8 cellular contexts compared by ENCODE assay signal in genomic region chr19:18589380-18590272, GRCh38. TPM values are rescaled to one million over a fixed set of nuclear protein-coding genes. Genes with fewer than 3 reads are reported as not detected.
DNase-seq lines count a peak whose midpoint lies in the region; ATAC-seq and TF ChIP-seq lines count a peak whose summit lies in the region.

No MANE protein-coding gene starts in this region.

- H3K4me3 ChIP-seq in AG04450 (ENCODE audit: low read depth, low read length) (peak overlapping the region; percentile 82), epithelial cell of esophagus (ENCODE audit: low read length) (peak overlapping the region; percentile 71), mucosa of descending colon (peak overlapping the region; percentile 70), stomach (peak overlapping the region; percentile 73 to 93 (median 90))

- H3K27me3 Mint-ChIP-seq in activated CD4-positive, alpha-beta memory T cell treated with anti-CD3 and anti-CD28 coated beads for 36 hours, result no peaks in the 10 kb centered on the region

- H3K4me1 Mint-ChIP-seq in activated CD4-positive, alpha-beta memory T cell treated with anti-CD3 and anti-CD28 coated beads for 36 hours (ENCODE audit: low read depth), result peaks cover 36% of the 10 kb centered on the region

- H3K4me3 Mint-ChIP-seq in activated CD4-positive, alpha-beta memory T cell treated with anti-CD3 and anti-CD28 coated beads for 36 hours, result peak overlapping the region; percentile 82

- H3K27me3 ChIP-seq in AG04450 (ENCODE audit: control insufficient read depth, insufficient read depth, low read length) (no peaks in the 10 kb centered on the region), stomach (peaks cover 0 to 1% (median 0%) of the 10 kb centered on the region in 3 donors)

- intact Hi-C loops in activated CD4-positive, alpha-beta memory T cell treated with anti-CD3 and anti-CD28 coated beads for 36 hours (cut with micrococcal nuclease), result loop anchor here (1.0 to 5.0 kb wide), 8 partner anchors 19 to 328 kb away; partner anchors contain the start of genes COPE, DDX49, ELL and FKBP8
- intact Hi-C loops in mucosa of descending colon (cut with DNase I, micrococcal nuclease), result loop anchor here (5.0 to 10.0 kb wide), 2 partner anchors 255 to 258 kb away; no protein-coding TSS in a partner anchor
- intact Hi-C loops in stomach (cut with DNase I; ENCODE audit: low total_unique reads), result loop anchor here (5.0 kb wide), 1 partner anchor 258 kb away; no protein-coding TSS in a partner anchor

- TF ChIP-seq POLR2A in stomach (IDR thresholded peaks at IDR 0.05), result no peak

- TF ChIP-seq EP300 in stomach (IDR thresholded peaks at IDR 0.05), result no peak

- peak overlapping the region; percentile 81 for H3K27ac Mint-ChIP-seq in activated CD4-positive, alpha-beta memory T cell treated with anti-CD3 and anti-CD28 coated beads for 36 hours

- H3K36me3 Mint-ChIP-seq in activated CD4-positive, alpha-beta memory T cell treated with anti-CD3 and anti-CD28 coated beads for 36 hours, result peaks cover 5% of the 10 kb centered on the region

- peak; percentile 40 for ATAC-seq in GM18517 (IDR thresholded peaks at IDR 0.05; ENCODE audit: unreplicated experiment)
- ATAC-seq in HG03095 (IDR thresholded peaks at IDR 0.05; ENCODE audit: unreplicated experiment), result peak; percentile 27
- peak; percentile 80 for ATAC-seq in mucosa of descending colon

- H3K9me3 Mint-ChIP-seq in activated CD4-positive, alpha-beta memory T cell treated with anti-CD3 and anti-CD28 coated beads for 36 hours, result no peaks in the 10 kb centered on the region

- H3K9me3 ChIP-seq in AG04450 (ENCODE audit: control insufficient read depth, insufficient read depth, low read length) (no peaks in the 10 kb centered on the region), mucosa of descending colon (no peaks in the 10 kb centered on the region), stomach (no peaks in the 10 kb centered on the region)

- DNase-seq in AG04450 (ENCODE audit: low read depth, low spot score) (no peak), NCI-H446 treated with DMSO at 0.1 percent for 48 hours (lab: John Stamatoyannopoulos, UW) (peak; percentile 70), epithelial cell of esophagus (ENCODE audit: low read depth) (peak; percentile 78), mucosa of descending colon (peak; percentile 74 to 86 (median 86)), stomach (peak; percentile 74)
- DNase-seq in activated CD4-positive, alpha-beta memory T cell treated with anti-CD3 and anti-CD28 coated beads for 36 hours, result peak; percentile 84

- peaks cover 17% of the 10 kb centered on the region for H3K4me1 ChIP-seq in mucosa of descending colon (ENCODE audit: low read depth)
- peaks cover 20 to 45% (median 38%) of the 10 kb centered on the region in 4 donors for H3K4me1 ChIP-seq in stomach

- WGBS in stomach, 5 donors, result 11 to 33% (median 16%) methylated on average over 20 to 52 of the region's 52 CpGs

- CTCF ChIA-PET in AG04450 (lab: Charles Lee), result interaction anchor here (0.7 to 3.1 kb wide), 11 partner anchors 12 to 277 kb away, joined by 3 to 38 read pairs (median 5); partner anchors contain the start of genes KXD1 and UBA52
- CTCF ChIA-PET in activated CD4-positive, alpha-beta memory T cell treated with anti-CD3 and anti-CD28 coated beads for 36 hours (lab: Charles Lee), result interaction anchor here (0.6 to 3.3 kb wide), 27 partner anchors 9 to 330 kb away, joined by 3 to 46 read pairs (median 5); partner anchors contain the start of genes COPE, DDX49, ELL and FKBP8

- TF ChIP-seq CTCF in AG04450 (IDR thresholded peaks at IDR 0.05; ENCODE audit: low read depth, low read length) (0 out of 2 replicates have a peak, but pooled peaks have one; percentile 12), epithelial cell of esophagus (IDR thresholded peaks at IDR 0.05; ENCODE audit: insufficient read depth, low read depth, low read length, missing control alignments) (no peak), mucosa of descending colon (IDR thresholded peaks at IDR 0.05) (peak; percentile 36), stomach (IDR thresholded peaks at IDR 0.05) (peak in 2 of 7 experiments; percentile 23 to 28)

- POLR2A ChIA-PET in AG04450 (lab: Yijun Ruan, JAX), result interaction anchor here (0.5 to 2.8 kb wide), 11 partner anchors 17 to 330 kb away, joined by 3 to 28 read pairs (median 5); partner anchors contain the start of genes COPE, DDX49, UBA52 and UPF1
- POLR2A ChIA-PET in activated CD4-positive, alpha-beta memory T cell treated with anti-CD3 and anti-CD28 coated beads for 36 hours (lab: Charles Lee), result interaction anchor here (0.6 to 2.8 kb wide), 12 partner anchors 9 to 869 kb away, joined by 3 to 28 read pairs (median 5); partner anchors contain the start of genes COPE, DDX49, ELL and FKBP8

- H3K36me3 ChIP-seq in mucosa of descending colon (ENCODE audit: low read depth) (no peaks in the 10 kb centered on the region), stomach (peaks cover 8 to 20% (median 16%) of the 10 kb centered on the region in 4 donors)

- H3K27ac ChIP-seq in AG04450 (ENCODE audit: low read depth, low read length) (peak overlapping the region; percentile 61), stomach (peak overlapping the region; percentile 73 to 92 (median 90))

RNA-seq across cellular contexts. Expression of gene REX1BD, which starts 1.0 kb away (rescaled TPM):
- polyA plus RNA-seq in AG04450 (2011; rRNA removed) (17.6 TPM in 2 replicates), stomach (100 to 1,000 TPM; 110 to 204 (median 118) TPM)
- polyA minus RNA-seq in AG04450 (2011; rRNA and poly(A)+ RNA removed), result 2.6 and 4.2 TPM in 2 replicates
- total RNA-seq in activated CD4-positive, alpha-beta memory T cell treated with anti-CD3 and anti-CD28 coated beads for 36 hours, result 10 to 100 TPM; 97.6 to 99.3 TPM
- total RNA-seq in mucosa of descending colon (10 to 100 TPM; 48.2 to 55.4 (median 49.3) TPM), stomach (100 to 1,000 TPM in 2 of 5 donors, 10 to 100 TPM in 3; 15.6 to 483 (median 85.3) TPM)

RNA-seq across cellular contexts. Expression of gene CRLF1, which starts 17.0 kb away (rescaled TPM):
- polyA plus RNA-seq in AG04450 (2011; rRNA removed), result 2.6 and 2.9 TPM in 2 replicates
- polyA minus RNA-seq in AG04450 (2011; rRNA and poly(A)+ RNA removed), result 1.1 and 3.4 TPM in 2 replicates
- total RNA-seq in activated CD4-positive, alpha-beta memory T cell treated with anti-CD3 and anti-CD28 coated beads for 36 hours, result not detected
- 1 to 10 TPM; 1.3 to 7.0 (median 6.6) TPM for total RNA-seq in mucosa of descending colon
- 10 to 100 TPM in 1 of 5 donors, 1 to 10 TPM in 3, not detected in 1; 2.6 to 12.6 (median 5.6) TPM for total RNA-seq in stomach
- polyA plus RNA-seq in stomach, result 10 to 100 TPM; 12.3 to 15.9 (median 14.2) TPM

RNA-seq across cellular contexts. Expression of gene UBA52, which starts 18.0 kb away (rescaled TPM):
- 1,723 and 2,315 TPM in 2 replicates for polyA plus RNA-seq in AG04450 (2011; rRNA removed)
- polyA minus RNA-seq in AG04450 (2011; rRNA and poly(A)+ RNA removed), result 1,114 and 1,571 TPM in 2 replicates
- total RNA-seq in activated CD4-positive, alpha-beta memory T cell treated with anti-CD3 and anti-CD28 coated beads for 36 hours, result 1,000 to 10,000 TPM; 1,569 to 1,601 TPM
- total RNA-seq in mucosa of descending colon, result 100 to 1,000 TPM; 771 to 910 (median 811) TPM
- total RNA-seq in stomach, result 100 to 1,000 TPM in 4 of 5 donors, 10 to 100 TPM in 1; 84.3 to 596 (median 358) TPM
- polyA plus RNA-seq in stomach, result 1,000 to 10,000 TPM; 1,291 to 1,681 (median 1,311) TPM

RNA-seq across cellular contexts. Expression of gene TMEM59L, which starts 23.0 kb away (rescaled TPM):
- 0.81 and 1.3 TPM in 2 replicates for polyA plus RNA-seq in AG04450 (2011; rRNA removed)
- 0.23 TPM in 1 of 2 replicates, not detected in the other for polyA minus RNA-seq in AG04450 (2011; rRNA and poly(A)+ RNA removed)
- total RNA-seq in activated CD4-positive, alpha-beta memory T cell treated with anti-CD3 and anti-CD28 coated beads for 36 hours, result under 1 TPM; 0.24 to 0.40 TPM
- 10 to 100 TPM in 1 of 3 donors, 1 to 10 TPM in 1, under 1 TPM in 1; 0.93 to 10.5 (median 1.4) TPM for total RNA-seq in mucosa of descending colon
- 1 to 10 TPM in 2 of 5 donors, not detected in 3; 1.8 to 4.7 TPM for total RNA-seq in stomach
- polyA plus RNA-seq in stomach, result 1 to 10 TPM in 1 of 3 donors, under 1 TPM in 1, not detected in 1; 0.25 to 3.7 TPM

RNA-seq across cellular contexts. Expression of gene KXD1, which starts 32.0 kb away (rescaled TPM):
- polyA plus RNA-seq in AG04450 (2011; rRNA removed) (77.3 and 104 TPM in 2 replicates), stomach (100 to 1,000 TPM in 1 of 3 donors, 10 to 100 TPM in 2; 71.0 to 131 (median 84.5) TPM)
- 99.7 and 168 TPM in 2 replicates for polyA minus RNA-seq in AG04450 (2011; rRNA and poly(A)+ RNA removed)
- 100 to 1,000 TPM; 112 to 114 TPM for total RNA-seq in activated CD4-positive, alpha-beta memory T cell treated with anti-CD3 and anti-CD28 coated beads for 36 hours
- total RNA-seq in mucosa of descending colon (10 to 100 TPM; 63.2 to 76.9 (median 68.8) TPM), stomach (100 to 1,000 TPM in 2 of 5 donors, 10 to 100 TPM in 3; 30.8 to 513 (median 55.4) TPM)

Comparison
In these comparisons a context has a peak if more than half of its experiments do, and no peak if none do; other contexts are left out.
1. ATAC-seq: peak in every context shown above with its lines; median percentile 80 in mucosa of descending colon; 40 in GM18517; 27 in HG03095.